In the genomic region with DNA sequence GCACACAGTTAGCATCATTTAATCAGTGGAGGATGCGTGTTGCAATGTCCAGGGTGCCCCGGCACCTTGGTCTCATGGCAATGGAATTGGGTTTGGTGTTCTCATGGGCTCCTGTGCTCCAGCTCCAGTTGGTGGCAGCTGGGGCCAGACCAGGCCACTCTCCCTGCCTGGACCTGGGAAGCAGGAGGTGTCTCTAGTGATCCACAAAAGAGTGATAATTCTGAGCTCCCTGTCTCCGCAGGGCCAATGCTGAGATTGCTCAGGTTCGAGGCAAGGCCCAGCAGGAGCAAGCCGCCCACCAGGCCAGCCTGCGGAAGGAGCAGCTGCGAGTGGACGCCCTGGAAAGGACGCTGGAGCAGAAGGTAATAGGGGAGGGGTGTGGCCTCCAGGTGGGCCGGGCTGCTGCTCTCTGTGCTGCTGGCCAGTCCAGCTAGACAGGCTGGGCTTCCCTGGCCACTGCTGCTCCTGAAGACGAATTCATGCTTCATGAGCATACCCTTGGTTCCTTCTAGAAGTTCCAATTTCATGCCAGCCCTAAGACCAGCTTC, we compare ENCODE assay signal across 26 cellular contexts. TPM values are rescaled to one million over a fixed set of nuclear protein-coding genes. Genes with fewer than 3 reads are reported as not detected.
"Had no signal": no experiment of that assay in that cellular context is flagged by ENCODE, and none has a peak within 500 bp of the region (broad histone marks: within the 10 kb centered on the region; RNA-seq: fewer than 3 reads in every experiment).

No MANE protein-coding gene starts in this region.

- H3K9me3 ChIP-seq: adrenal gland, ascending aorta, esophagus squamous epithelium, gastrocnemius medialis, lower lobe of right lung, thyroid gland had no signal

- H3K27ac ChIP-seq: adrenal gland, ascending aorta, brain microvascular endothelial cell, esophagus squamous epithelium, gastrocnemius medialis, lower lobe of right lung, thyroid gland, WERI-Rb-1 had no signal

- H3K4me3 ChIP-seq: adrenal gland, ascending aorta, esophagus squamous epithelium, gastrocnemius medialis, lower lobe of right lung, thyroid gland had no signal

- H3K4me1 ChIP-seq: ascending aorta, esophagus squamous epithelium, gastrocnemius medialis, lower lobe of right lung had no signal

- DNase-seq: activated CD4-positive, alpha-beta T cell treated with anti-CD3 and anti-CD28 coated beads for 1 hour; activated CD8-positive, alpha-beta memory T cell treated with anti-CD3 and anti-CD28 coated beads for 24 hours; activated CD8-positive, alpha-beta memory T cell treated with anti-CD3 and anti-CD28 coated beads, Interleukin-2, amount 50 U/mL, for 4 hours; activated naive CD4-positive, alpha-beta T cell; activated T-cell treated with anti-CD3 and anti-CD28 coated beads, Interleukin-2, amount 50 U/mL, for 4 hours; adrenal gland; brain microvascular endothelial cell; central memory CD4-positive, alpha-beta T cell; dermis blood vessel endothelial cell; effector CD8-positive, alpha-beta T cell; esophagus squamous epithelium; gastrocnemius medialis; hippocampal formation; lower lobe of right lung; natural killer cell; nucleus accumbens; retina; stimulated activated CD4-positive, alpha-beta T cell treated with anti-CD3 and anti-CD28 coated beads, Interleukin-1b, Interleukin-23, amount 100 ng/mL, for 48 hours; substantia nigra; T-helper 1 cell; thyroid gland; WERI-Rb-1 had no signal

- H3K27me3 ChIP-seq: adrenal gland, ascending aorta, brain microvascular endothelial cell, esophagus squamous epithelium, gastrocnemius medialis, thyroid gland had no signal

- H3K36me3 ChIP-seq: adrenal gland, WERI-Rb-1 had no signal

- ATAC-seq: activated T-cell treated with anti-CD3 and anti-CD28 coated beads, Interleukin-2, amount 50 U/mL, for 4 hours; gastrocnemius medialis; natural killer cell had no signal

RNA-seq across cellular contexts. Expression of a gene that starts 21.7 kb away (rescaled TPM):
- total RNA-seq: activated T-cell treated with anti-CD3 and anti-CD28 coated beads, Interleukin-2, amount 50 U/mL, for 4 hours; activated T-helper 2 cell treated with anti-CD3 and anti-CD28 coated beads, Interferon-gamma antibody, Interleukin-2, Interleukin-4, amounts not matched to agents 10 μg/mL and 5 μg/mL and 100 μg/mL, durations not matched to agents 14 hours and 24 hours and 36 hours; ascending aorta; dermis blood vessel endothelial cell; esophagus squamous epithelium; mesothelial cell of epicardium; natural killer cell; skeletal muscle tissue had no signal
